In the genomic region with DNA sequence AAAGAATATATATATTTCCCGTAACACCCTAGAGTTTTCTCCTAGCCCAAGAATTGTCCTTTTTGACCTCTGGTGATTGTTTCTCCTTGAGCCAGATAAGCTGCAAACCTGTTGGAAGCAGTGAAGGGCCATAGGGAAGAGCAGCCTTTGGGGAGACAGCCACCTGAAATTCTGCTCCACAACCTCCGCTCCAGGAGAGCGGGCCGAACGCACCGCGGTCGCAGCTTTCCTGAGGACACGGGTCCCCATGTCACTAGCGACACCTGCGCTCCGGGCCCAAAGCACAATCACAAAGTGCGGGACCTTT, we compare ENCODE assay signal across 10 cellular contexts. TPM values are rescaled to one million over a fixed set of nuclear protein-coding genes. Genes with fewer than 3 reads are reported as not detected.
DNase-seq lines count a peak whose midpoint lies in the region; ATAC-seq, FAIRE-seq and TF ChIP-seq lines count a peak whose summit lies in the region.
"Had no signal": no experiment of that assay in that cellular context is flagged by ENCODE, and none has a peak within 500 bp of the region (broad histone marks: within the 10 kb centered on the region; RNA-seq: fewer than 3 reads in every experiment).

No MANE protein-coding gene starts in this region.

- TF ChIP-seq POLR2A in breast epithelium (IDR thresholded peaks at IDR 0.05) (no peak), HepG2 (IDR thresholded peaks at IDR 0.05; ENCODE audit: insufficient read depth in 1 of 2, low read depth in 2 of 2, low read length in 2 of 2) (no peak; a peak in 1 of 4 replicates)

- POLR2A ChIA-PET in HepG2 (lab: Yijun Ruan, JAX), result interaction anchor here (0.7 to 1.2 kb wide), 4 partner anchors 13 to 397 kb away, joined by 3 to 11 read pairs (median 4); no protein-coding TSS in a partner anchor

- H3K27me3 ChIP-seq in HUES64 (ENCODE audit: insufficient read depth, low read length), result peaks cover 16% of the 10 kb centered on the region; the same call in 1 of the 2 replicates
- no peaks in the 10 kb centered on the region for H3K27me3 ChIP-seq in breast epithelium
- no peaks in the 10 kb centered on the region; a peak in 1 of 5 replicates for H3K27me3 ChIP-seq in HepG2 (ENCODE audit: control insufficient read depth in 1 of 2, insufficient read depth in 2 of 2, low read length in 2 of 2)
- peaks cover 0 to 7% (median 0%) of the 10 kb centered on the region in 5 donors for H3K27me3 ChIP-seq in subcutaneous abdominal adipose tissue (ENCODE audit: control insufficient read depth in 5 of 5, insufficient read depth in 4 of 5, low read length in 5 of 5)

- TF ChIP-seq CTCF in breast epithelium (IDR thresholded peaks at IDR 0.05), result no peak
- no peak for TF ChIP-seq CTCF in HepG2 (CRISPR knock-in tag; IDR thresholded peaks at IDR 0.05)

- CTCF ChIA-PET in HepG2 (lab: Yijun Ruan, JAX; ENCODE audit: low intra/inter-chr PET ratio, low total read pairs), result no interaction called here

- DNase-seq in breast epithelium (ENCODE audit: low spot score in 2 of 2) (no peak), HepG2 (ENCODE audit: low spot score) (no peak), retina (no peak), NCI-H526 treated with DMSO at 0.1 percent for 48 hours (lab: John Stamatoyannopoulos, UW) (no peak), HuH-7 (ENCODE audit: low spot score) (no peak)
- DNase-seq: effector memory CD8-positive, alpha-beta T cell had no signal

- in situ Hi-C loops in HepG2 (cut with HindIII; ENCODE audit: extremely low pct_ligation_motif_present, low pct_unique_long_range_greater_than_20kb), result no loop called here

- TF ChIP-seq EP300 in HepG2 (IDR thresholded peaks at IDR 0.05; ENCODE audit: low read depth in 2 of 2, low read length in 2 of 2) (no peak), HepG2 (CRISPR knock-in tag; IDR thresholded peaks at IDR 0.05; ENCODE audit: borderline replicate concordance) (no peak)

- 5% methylated on average over 12 of the region's 13 CpGs for WGBS in HUES64
- 8% methylated on average over 12 of the region's 13 CpGs for WGBS in HepG2 (ENCODE audit: low lambda C conversion rate)

- BruUV-seq in HepG2 (replicated peaks; lab: Mats Ljungman, UMichigan), result TSS peak; percentile 69

- peak overlapping the region; percentile 91 for H3K27ac ChIP-seq in HUES64 (ENCODE audit: low read depth, low read length)
- peak overlapping the region; percentile 94 to 97 for H3K27ac ChIP-seq in breast epithelium
- H3K27ac ChIP-seq in HepG2 (ENCODE audit: extremely low read length, insufficient read depth, low read length), result peak overlapping the region; percentile 82
- no peak overlapping the region for H3K27ac ChIP-seq in subcutaneous abdominal adipose tissue (ENCODE audit: low read depth, low read length)

- H3K36me3 ChIP-seq in HUES64 (ENCODE audit: insufficient read depth, low read length) (no peaks in the 10 kb centered on the region), breast epithelium (no peaks in the 10 kb centered on the region), HepG2 (replicated peaks in 1 of 2; ENCODE audit: control insufficient read depth in 1 of 2, insufficient read depth in 2 of 2, low read length in 2 of 2) (no peaks in the 10 kb centered on the region), subcutaneous abdominal adipose tissue (ENCODE audit: control insufficient read depth in 5 of 5, insufficient read depth in 5 of 5, low read length in 5 of 5) (no peaks in the 10 kb centered on the region)

- FAIRE-seq in HepG2 (lab: Jason Lieb, UNC), result no peak
- FAIRE-seq: urothelium cell line had no signal

- no peaks in the 10 kb centered on the region for H4K20me1 ChIP-seq in HepG2 (ENCODE audit: insufficient read depth, low read length)

- no peak overlapping the region for H2AFZ ChIP-seq in HepG2 (ENCODE audit: low read length)

- H3K4me2 ChIP-seq in HepG2 (ENCODE audit: low read depth, low read length), result peak overlapping the region; percentile 94

- peaks cover 35% of the 10 kb centered on the region for H3K79me2 ChIP-seq in HepG2 (ENCODE audit: insufficient read depth, low read length)

- no peak for TF ChIP-seq RAD21 in HepG2 (CRISPR knock-in tag; IDR thresholded peaks at IDR 0.05)

- intact Hi-C loops in breast epithelium (cut with DNase I; ENCODE audit: low total_unique reads) (no loop called here), HepG2 (cut with micrococcal nuclease; ENCODE audit: unreplicated experiment) (loop anchor here (1.0 to 5.0 kb wide), 4 partner anchors 15 to 395 kb away; a partner anchor contains a TSS)

- ATAC-seq in HepG2 (no peak), GM21526 (IDR thresholded peaks at IDR 0.05; ENCODE audit: low FRiP score, unreplicated experiment) (no peak)
- ATAC-seq: effector memory CD8-positive, alpha-beta T cell had no signal

- H3K4me1 ChIP-seq in HUES64 (ENCODE audit: insufficient read depth, low read length) (peaks cover 25% of the 10 kb centered on the region), breast epithelium (peaks cover 0 to 4% of the 10 kb centered on the region in 2 donors), HepG2 (ENCODE audit: insufficient read depth, low read length) (peaks cover 27% of the 10 kb centered on the region), subcutaneous abdominal adipose tissue (ENCODE audit: control insufficient read depth in 5 of 5, insufficient read depth in 5 of 5, low read length in 5 of 5) (peaks cover 0 to 27% (median 11%) of the 10 kb centered on the region in 5 donors)

- H3K4me3 ChIP-seq in HUES64 (ENCODE audit: low read length) (peak overlapping the region; percentile 100), breast epithelium (peak overlapping the region in 2 of 3 donors; percentile 77 to 78), HepG2 (replicated peaks in 1 of 3; ENCODE audit: insufficient read depth in 1 of 3, low read depth in 2 of 3, low read length in 3 of 3) (peak overlapping the region; percentile 94 to 100 (median 99)), subcutaneous abdominal adipose tissue (ENCODE audit: low read depth in 1 of 5, low read length in 5 of 5) (peak overlapping the region in 4 of 5 donors; percentile 75 to 89 (median 78))

- H3K9me3 ChIP-seq in HUES64 (ENCODE audit: insufficient read depth, low read depth, low read length) (no peaks in the 10 kb centered on the region), breast epithelium (no peaks in the 10 kb centered on the region), HepG2 (ENCODE audit: low read length) (no peaks in the 10 kb centered on the region), subcutaneous abdominal adipose tissue (ENCODE audit: control insufficient read depth in 5 of 5, low read length in 5 of 5) (no peaks in the 10 kb centered on the region)

- peak overlapping the region; percentile 98 for H3K9ac ChIP-seq in HUES64 (ENCODE audit: low read depth, low read length)
- peak overlapping the region; percentile 95 for H3K9ac ChIP-seq in HepG2 (ENCODE audit: insufficient read depth, low read depth, low read length)
- no peak overlapping the region for H3K9ac ChIP-seq in subcutaneous abdominal adipose tissue (ENCODE audit: low read length in 5 of 5)

RNA-seq across cellular contexts. Expression of a gene that starts 0.6 kb away (rescaled TPM):
- 97.7 TPM for polyA plus RNA-seq in HUES64 (2013, experiment 1 of 2)
- 94.9 TPM for polyA plus RNA-seq in HUES64 (2013, experiment 2 of 2)
- total RNA-seq in breast epithelium (100 to 1,000 TPM in 1 of 3 donors, 10 to 100 TPM in 2; 14.1 to 125 (median 61.3) TPM), HepG2 (2016; rRNA removed; fragmentation: Illumina TruSeq; extraction: Trizol) (23.3 and 24.4 TPM in 2 replicates)
- 2.1 TPM in 2 replicates for total RNA-seq in HepG2 (2016; cell fraction: cytosol; rRNA removed; fragmentation: Illumina TruSeq; extraction: Trizol; ENCODE audit: low read depth)
- 21.9 TPM in 2 replicates for total RNA-seq in HepG2 (2016; cell fraction: insoluble cytoplasmic fraction; rRNA removed; fragmentation: Illumina TruSeq; extraction: Trizol)
- total RNA-seq in HepG2 (2016; cell fraction: membrane; rRNA removed; fragmentation: Illumina TruSeq; extraction: Trizol), result 7.9 and 9.7 TPM in 2 replicates
- total RNA-seq in HepG2 (2016; cell fraction: nucleus; rRNA removed; fragmentation: Illumina TruSeq; extraction: Trizol), result 39.4 and 49.1 TPM in 2 replicates
- polyA plus RNA-seq in HepG2 (2011; rRNA removed), result 66.7 and 68.7 TPM in 2 replicates
- polyA plus RNA-seq in HepG2 (2011; cell fraction: cytosol; rRNA removed), result 41.8 and 63.9 TPM in 2 replicates
- polyA plus RNA-seq in HepG2 (2011; cell fraction: nucleus; rRNA removed), result 13.3 and 19.3 TPM in 2 replicates
- 64.4 and 66.0 TPM in 2 replicates for polyA plus RNA-seq in HepG2 (2012)
- polyA plus RNA-seq in HepG2 (2016; cell fraction: cytosol; fragmentation: Illumina TruSeq; extraction: Trizol; ENCODE audit: low read depth), result 0.94 and 1.2 TPM in 2 replicates
- polyA plus RNA-seq in HepG2 (2016; cell fraction: insoluble cytoplasmic fraction; fragmentation: Illumina TruSeq; extraction: Trizol; ENCODE audit: low read depth), result 19.4 and 19.6 TPM in 2 replicates
- 2.8 and 3.7 TPM in 2 replicates for polyA plus RNA-seq in HepG2 (2016; cell fraction: membrane; fragmentation: Illumina TruSeq; extraction: Trizol; ENCODE audit: low read depth)
- 36.8 and 38.2 TPM in 2 replicates for polyA plus RNA-seq in HepG2 (2016; cell fraction: nucleus; fragmentation: Illumina TruSeq; extraction: Trizol; ENCODE audit: insufficient read depth, low read depth)
- 50.3 and 58.4 TPM in 2 replicates for polyA minus RNA-seq in HepG2 (2011; rRNA and poly(A)+ RNA removed; ENCODE audit: low replicate concordance)
- 60.3 and 74.6 TPM in 2 replicates for polyA minus RNA-seq in HepG2 (2011; cell fraction: cytosol; rRNA and poly(A)+ RNA removed)
- polyA minus RNA-seq in HepG2 (2011; cell fraction: nucleus; rRNA and poly(A)+ RNA removed), result 28.8 and 46.7 TPM in 2 replicates

RNA-seq across cellular contexts. Expression of a gene that starts 49.8 kb away (rescaled TPM):
- not detected for polyA plus RNA-seq in HUES64 (2013, experiment 1 of 2)
- polyA plus RNA-seq in HUES64 (2013, experiment 2 of 2), result 0.06 TPM
- total RNA-seq in breast epithelium (10 to 100 TPM in 2 of 3 donors, not detected in 1; 21.0 to 40.1 TPM), HepG2 (2016; rRNA removed; fragmentation: Illumina TruSeq; extraction: Trizol) (not detected in 2 replicates)
- total RNA-seq in HepG2 (2016; cell fraction: cytosol; rRNA removed; fragmentation: Illumina TruSeq; extraction: Trizol; ENCODE audit: low read depth), result not detected in 2 replicates
- not detected in 2 replicates for total RNA-seq in HepG2 (2016; cell fraction: insoluble cytoplasmic fraction; rRNA removed; fragmentation: Illumina TruSeq; extraction: Trizol)
- not detected in 2 replicates for total RNA-seq in HepG2 (2016; cell fraction: membrane; rRNA removed; fragmentation: Illumina TruSeq; extraction: Trizol)
- not detected in 2 replicates for total RNA-seq in HepG2 (2016; cell fraction: nucleus; rRNA removed; fragmentation: Illumina TruSeq; extraction: Trizol)
- not detected in 2 replicates for polyA plus RNA-seq in HepG2 (2011; rRNA removed)
- 0.01 TPM in 1 of 2 replicates, not detected in the other for polyA plus RNA-seq in HepG2 (2011; cell fraction: cytosol; rRNA removed)
- 0.05 TPM in 1 of 2 replicates, not detected in the other for polyA plus RNA-seq in HepG2 (2011; cell fraction: nucleus; rRNA removed)
- not detected in 2 replicates for polyA plus RNA-seq in HepG2 (2012)
- polyA plus RNA-seq in HepG2 (2016; cell fraction: cytosol; fragmentation: Illumina TruSeq; extraction: Trizol; ENCODE audit: low read depth), result not detected in 2 replicates
- polyA plus RNA-seq in HepG2 (2016; cell fraction: insoluble cytoplasmic fraction; fragmentation: Illumina TruSeq; extraction: Trizol; ENCODE audit: low read depth), result not detected in 2 replicates
- polyA plus RNA-seq in HepG2 (2016; cell fraction: membrane; fragmentation: Illumina TruSeq; extraction: Trizol; ENCODE audit: low read depth), result not detected in 2 replicates
- polyA plus RNA-seq in HepG2 (2016; cell fraction: nucleus; fragmentation: Illumina TruSeq; extraction: Trizol; ENCODE audit: insufficient read depth, low read depth), result not detected in 2 replicates
- polyA minus RNA-seq in HepG2 (2011; rRNA and poly(A)+ RNA removed; ENCODE audit: low replicate concordance), result 0.12 TPM in 1 of 2 replicates, not detected in the other
- not detected in 2 replicates for polyA minus RNA-seq in HepG2 (2011; cell fraction: cytosol; rRNA and poly(A)+ RNA removed)
- not detected in 2 replicates for polyA minus RNA-seq in HepG2 (2011; cell fraction: nucleus; rRNA and poly(A)+ RNA removed)

Comparison
In these comparisons a context has a peak if more than half of its experiments do, and no peak if none do; other contexts are left out.
1. H3K9ac ChIP-seq: peak in HUES64 (single experiment) and HepG2 (single experiment); none in subcutaneous abdominal adipose tissue (0 of 5).
2. Peak in every context shown above with its lines, with median percentiles within 50 percentile points of each other: H3K4me3 ChIP-seq.